Comparison of ENCODE assay signal across 18 cellular contexts in the genomic region with DNA sequence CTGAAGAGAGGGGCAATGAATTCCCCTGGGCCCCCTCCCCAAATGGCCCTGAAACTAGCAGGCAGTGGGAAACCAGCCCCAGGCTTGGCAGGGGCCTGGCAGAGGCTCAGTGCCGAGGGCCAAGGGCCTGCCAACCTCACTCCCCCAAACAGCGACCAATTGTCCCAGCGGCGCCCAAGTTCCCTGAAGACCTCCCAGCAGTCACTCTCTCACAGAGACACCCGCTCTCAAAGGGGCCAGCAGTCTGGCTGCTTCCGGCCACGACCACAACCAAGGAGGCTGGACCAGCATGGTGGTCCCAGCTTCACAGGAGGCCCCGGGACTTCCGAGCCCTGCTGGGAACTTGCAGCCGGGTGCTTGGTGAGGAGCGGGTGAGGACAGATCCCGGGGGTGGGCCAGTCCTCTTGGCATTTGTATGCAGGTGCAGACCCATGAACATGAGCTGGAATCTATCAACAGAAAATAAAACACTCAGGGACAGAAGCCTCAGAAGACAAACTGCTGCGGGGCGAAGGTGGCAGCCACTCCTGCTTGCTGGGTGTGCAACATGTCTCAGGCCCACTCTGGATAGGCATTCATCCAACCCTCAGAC.
"Had no signal": no experiment of that assay in that cellular context is flagged by ENCODE, and none has a peak within 500 bp of the region (broad histone marks: within the 10 kb centered on the region; RNA-seq: fewer than 3 reads in every experiment).

No MANE protein-coding gene starts in this region.

- FAIRE-seq: TTC549 had no signal

- H3K27me3 ChIP-seq: foreskin keratinocyte, neutrophil, suprapubic skin, tibial nerve, vagina had no signal

- H3K27ac ChIP-seq: foreskin keratinocyte, left ventricle myocardium inferior, neutrophil, parathyroid adenoma, suprapubic skin, tibial nerve, vagina, WERI-Rb-1 had no signal

- H2AFZ ChIP-seq: parathyroid adenoma had no signal

- ATAC-seq: natural killer cell treated with Interleukin-12 subunit alpha and Interleukin-12 subunit beta and Interleukin-15 and Interleukin-18, amount 100 ng/mL, for 72 hours had no signal

- H3K9ac ChIP-seq: parathyroid adenoma had no signal

- H3K36me3 ChIP-seq: left ventricle myocardium inferior, suprapubic skin, tibial nerve, vagina, WERI-Rb-1 had no signal

- H3K79me2 ChIP-seq: parathyroid adenoma had no signal

- DNase-seq: activated CD4-positive, alpha-beta T cell treated with anti-CD3 and anti-CD28 coated beads for 1 hour; activated CD4-positive, alpha-beta T cell treated with anti-CD3 and anti-CD28 coated beads, Interleukin-2, amount 50 U/mL, for 1 hour; activated CD8-positive, alpha-beta memory T cell treated with anti-CD3 and anti-CD28 coated beads for 24 hours; activated CD8-positive, alpha-beta memory T cell treated with anti-CD3 and anti-CD28 coated beads, Interleukin-2, amount 50 U/mL, for 4 hours; activated T-cell treated with anti-CD3 and anti-CD28 coated beads, Interleukin-2, amount 50 U/mL, for 24 hours; effector memory CD4-positive, alpha-beta T cell; left ventricle myocardium inferior; right cardiac atrium; stimulated activated CD4-positive, alpha-beta T cell treated with anti-CD3 and anti-CD28 coated beads, Interleukin-4, amount 100 ng/mL, for 24 hours; WERI-Rb-1 had no signal

- H3K4me3 ChIP-seq: left ventricle myocardium inferior, suprapubic skin, tibial nerve, vagina had no signal

- H3K4me1 ChIP-seq: foreskin keratinocyte, parathyroid adenoma had no signal

- H3K9me3 ChIP-seq: left ventricle myocardium inferior, neutrophil, suprapubic skin, vagina had no signal
